In the genomic region with DNA sequence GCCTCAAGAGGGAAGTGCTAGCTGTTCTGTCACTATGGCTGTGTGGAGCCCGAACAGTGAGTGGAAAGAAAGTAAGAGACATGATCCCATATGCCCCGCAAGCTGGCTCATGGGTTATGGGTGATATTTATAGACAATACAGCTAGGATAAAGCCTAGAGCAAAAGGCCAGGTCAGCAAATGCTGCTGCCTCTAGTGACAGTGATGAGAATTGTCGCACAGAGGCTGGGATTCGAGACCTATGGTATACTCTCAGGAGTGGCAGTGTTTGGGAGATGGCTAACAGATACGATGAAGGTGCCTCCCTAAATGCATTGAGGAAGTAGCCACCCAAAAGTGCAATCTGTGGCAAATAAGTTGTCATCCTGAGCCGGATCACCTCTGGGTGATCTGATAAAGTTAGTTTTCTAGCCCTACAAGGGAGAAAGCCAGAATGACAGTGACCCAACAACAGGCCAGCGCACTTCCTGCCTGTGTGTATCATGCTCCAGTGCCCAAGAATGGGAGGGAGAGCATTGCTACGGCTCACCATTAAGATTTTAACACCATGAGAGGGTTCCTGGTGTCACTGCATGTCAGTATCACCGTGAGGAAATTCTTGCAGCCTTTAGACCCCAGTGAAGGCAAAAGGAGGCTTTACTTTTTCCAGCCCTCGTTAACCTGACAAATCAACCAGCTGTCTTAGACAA, we compare ENCODE assay signal across 8 cellular contexts.
DNase-seq lines count a peak whose midpoint lies in the region; ATAC-seq, FAIRE-seq and TF ChIP-seq lines count a peak whose summit lies in the region.

No MANE protein-coding gene starts in this region.

- DNase-seq in stimulated activated naive CD8-positive, alpha-beta T cell treated with anti-CD3 and anti-CD28 coated beads, Interleukin-15, amount 100 ng/mL, for 72 hours = no peak
- DNase-seq in stimulated activated naive CD8-positive, alpha-beta T cell treated with anti-CD3 and anti-CD28 coated beads, Interleukin-15, Interleukin-2, amounts not matched to agents 100 U/mL and 50 U/mL, for 24 hours = no peak
- DNase-seq in MM.1S (peak; percentile 21), choroid plexus epithelial cell (ENCODE audit: low read depth) (no peak), urothelium cell line (ENCODE audit: low spot score) (peak; percentile 53), pons (ENCODE audit: low spot score) (no peak)

- no peak overlapping the region for H3K4me3 Mint-ChIP-seq in stimulated activated naive CD8-positive, alpha-beta T cell treated with anti-CD3 and anti-CD28 coated beads, Interleukin-15, amount 100 ng/mL, for 72 hours

- TF ChIP-seq CTCF in MM.1S (IDR thresholded peaks at IDR 0.05; ENCODE audit: low read length) (peak; percentile 25; the same call in 1 of the 2 replicates), choroid plexus epithelial cell (conservative IDR thresholded peaks at IDR 0.05; ENCODE audit: low read depth, low read length) (peak; percentile 14)

- H3K36me3 ChIP-seq in MM.1S (replicated peaks; ENCODE audit: insufficient read depth, low read length) = no peaks in the 10 kb centered on the region

- no peaks in the 10 kb centered on the region for H3K9me2 ChIP-seq in MM.1S (replicated peaks; ENCODE audit: insufficient read depth, low read length)

- no peak overlapping the region for H3K9ac ChIP-seq in MM.1S (ENCODE audit: low read length)

- H3K27ac ChIP-seq in MM.1S (ENCODE audit: low read length) = no peak overlapping the region

- no peak overlapping the region for H3K27ac Mint-ChIP-seq in stimulated activated naive CD8-positive, alpha-beta T cell treated with anti-CD3 and anti-CD28 coated beads, Interleukin-15, amount 100 ng/mL, for 72 hours

- no peaks in the 10 kb centered on the region for H3K79me2 ChIP-seq in MM.1S (ENCODE audit: low read length)

- no peak overlapping the region for H2AFZ ChIP-seq in MM.1S (ENCODE audit: low read length)

- no peaks in the 10 kb centered on the region for H3K4me1 ChIP-seq in MM.1S (ENCODE audit: low read length)

- H3K9me3 Mint-ChIP-seq in stimulated activated naive CD8-positive, alpha-beta T cell treated with anti-CD3 and anti-CD28 coated beads, Interleukin-15, amount 100 ng/mL, for 72 hours = no peaks in the 10 kb centered on the region

- no peaks in the 10 kb centered on the region for H3K9me3 ChIP-seq in MM.1S (replicated peaks; ENCODE audit: insufficient read depth, low read length)

- H3K4me3 ChIP-seq in MM.1S (ENCODE audit: low read length) (no peak overlapping the region), choroid plexus epithelial cell (ENCODE audit: low read depth, low read length) (no peak overlapping the region)

- H3K4me1 Mint-ChIP-seq in stimulated activated naive CD8-positive, alpha-beta T cell treated with anti-CD3 and anti-CD28 coated beads, Interleukin-15, amount 100 ng/mL, for 72 hours = no peaks in the 10 kb centered on the region

- H3K27me3 Mint-ChIP-seq in stimulated activated naive CD8-positive, alpha-beta T cell treated with anti-CD3 and anti-CD28 coated beads, Interleukin-15, amount 100 ng/mL, for 72 hours = peaks cover 4% of the 10 kb centered on the region

- peak; percentile 29 for ATAC-seq in stimulated activated naive CD8-positive, alpha-beta T cell treated with anti-CD3 and anti-CD28 coated beads, Interleukin-15, amount 100 ng/mL, for 72 hours
- no peak for ATAC-seq in stimulated activated naive CD8-positive, alpha-beta T cell treated with anti-CD3 and anti-CD28 coated beads, Interleukin-15, Interleukin-2, amounts not matched to agents 100 U/mL and 50 U/mL, for 24 hours
- ATAC-seq in HG03439 (IDR thresholded peaks at IDR 0.05; ENCODE audit: unreplicated experiment) (no peak), GM21786 (IDR thresholded peaks at IDR 0.05; ENCODE audit: unreplicated experiment) (no peak)

- H3K27me3 ChIP-seq in MM.1S (replicated peaks; ENCODE audit: insufficient read depth, low read length) = no peaks in the 10 kb centered on the region

- H3F3A ChIP-seq in MM.1S (ENCODE audit: insufficient read depth, low read length) = no peaks in the 10 kb centered on the region

- FAIRE-seq in urothelium cell line (lab: Jason Lieb, UNC) = no peak

- H4K20me1 ChIP-seq in MM.1S (ENCODE audit: insufficient read depth, low read length) = no peaks in the 10 kb centered on the region

- no peak overlapping the region for H3K4me2 ChIP-seq in MM.1S (ENCODE audit: low read depth, low read length)

Comparison
In these comparisons a context has a peak if more than half of its experiments do, and no peak if none do; other contexts are left out.
1. DNase-seq: peak in MM.1S (single experiment) and urothelium cell line (single experiment); none in stimulated activated naive CD8-positive, alpha-beta T cell treated with anti-CD3 and anti-CD28 coated beads, Interleukin-15, amount 100 ng/mL, for 72 hours (0 of 2), stimulated activated naive CD8-positive, alpha-beta T cell treated with anti-CD3 and anti-CD28 coated beads, Interleukin-15, Interleukin-2, amounts not matched to agents 100 U/mL and 50 U/mL, for 24 hours (single experiment), choroid plexus epithelial cell (single experiment) and pons (single experiment).